Comparison of ENCODE assay signal across 8 cellular contexts in genomic region chr3:51671090-51672082, GRCh38. TPM values are rescaled to one million over a fixed set of nuclear protein-coding genes. Genes with fewer than 3 reads are reported as not detected.
DNase-seq lines count a peak whose midpoint lies in the region; ATAC-seq and TF ChIP-seq lines count a peak whose summit lies in the region.

Gene TEX264, plus strand, starts transcription at chr3:51671252. Its CDS starts 3,053 bp downstream, at chr3:51674305.

- H3K9me3 ChIP-seq in ectodermal cell (ENCODE audit: control insufficient read depth, low read length): no peaks in the 10 kb centered on the region
- H3K9me3 ChIP-seq in lower lobe of right lung: no peaks in the 10 kb centered on the region

- peak; percentile 81 for ATAC-seq in GM19025 (IDR thresholded peaks at IDR 0.05; ENCODE audit: low read depth, unreplicated experiment)
- peak; percentile 67 for ATAC-seq in HG03196 (IDR thresholded peaks at IDR 0.05; ENCODE audit: unreplicated experiment)
- peak; percentile 68 for ATAC-seq in activated CD8-positive, alpha-beta T cell treated with anti-CD3 and anti-CD28 coated beads for 36 hours
- peak; percentile 95 to 96 for ATAC-seq in lower lobe of right lung

- peaks cover 15% of the 10 kb centered on the region for H3K36me3 Mint-ChIP-seq in activated CD8-positive, alpha-beta T cell treated with anti-CD3 and anti-CD28 coated beads for 36 hours (ENCODE audit: low read depth)

- H3K27me3 ChIP-seq in BJ (ENCODE audit: control insufficient read depth, insufficient read depth, low read length): no peaks in the 10 kb centered on the region
- peaks cover 34% of the 10 kb centered on the region for H3K27me3 ChIP-seq in ectodermal cell (ENCODE audit: control insufficient read depth, insufficient read depth, low read length, poor library complexity, severe bottlenecking)
- no peaks in the 10 kb centered on the region for H3K27me3 ChIP-seq in lower lobe of right lung (ENCODE audit: low read depth)

- intact Hi-C loops in activated CD8-positive, alpha-beta T cell treated with anti-CD3 and anti-CD28 coated beads for 36 hours (cut with micrococcal nuclease): no loop called here
- intact Hi-C loops in lower lobe of right lung (cut with DNase I): loop anchor here (5.0 kb wide), 1 partner anchor 169 kb away; the partner anchor contains the start of gene DCAF1

- 1% methylated on average over 99 of the region's 99 CpGs for WGBS in ectodermal cell, 2 experiments

- POLR2A ChIA-PET in BJ (lab: Charles Lee): interaction anchor here (0.9 kb wide), 1 partner anchor 172 kb away, joined by 6 read pairs; the partner anchor contains the start of gene DCAF1
- POLR2A ChIA-PET in activated CD8-positive, alpha-beta T cell treated with anti-CD3 and anti-CD28 coated beads for 36 hours (lab: Charles Lee): interaction anchor here (0.7 to 2.6 kb wide), 8 partner anchors 10 to 282 kb away, joined by 3 to 16 read pairs (median 4); partner anchors contain the start of gene DCAF1

- peak within 1 kb of the TSS; percentile 85 for H3K4me3 Mint-ChIP-seq in activated CD8-positive, alpha-beta T cell treated with anti-CD3 and anti-CD28 coated beads for 36 hours

- H3K27ac ChIP-seq in ectodermal cell (ENCODE audit: insufficient read depth, low read depth, low read length, poor library complexity, severe bottlenecking) (no peak within 1 kb of the TSS), lower lobe of right lung (peak within 1 kb of the TSS; percentile 95)

- DNase-seq in BJ (ENCODE audit: low read depth) (peak; percentile 20), NCI-H748 (lab: John Stamatoyannopoulos, UW; ENCODE audit: unreplicated experiment) (peak; percentile 89), lower lobe of right lung (peak; percentile 95)
- DNase-seq in activated CD8-positive, alpha-beta T cell treated with anti-CD3 and anti-CD28 coated beads for 36 hours: peak; percentile 89
- peak; percentile 78 to 91 (median 88) for DNase-seq in stimulated activated CD4-positive, alpha-beta T cell treated with anti-CD3 and anti-CD28 coated beads, TNF-alpha, amount 100 ng/mL, for 24 hours (ENCODE audit: low read depth in 3 of 3)

- H3K36me3 ChIP-seq in BJ (ENCODE audit: control insufficient read depth, insufficient read depth, low read length): peaks cover 3% of the 10 kb centered on the region
- no peaks in the 10 kb centered on the region for H3K36me3 ChIP-seq in ectodermal cell (ENCODE audit: control insufficient read depth, insufficient read depth, low read length)
- peaks cover 15% of the 10 kb centered on the region for H3K36me3 ChIP-seq in lower lobe of right lung

- H3K4me1 Mint-ChIP-seq in activated CD8-positive, alpha-beta T cell treated with anti-CD3 and anti-CD28 coated beads for 36 hours (ENCODE audit: low read depth): peaks cover 62% of the 10 kb centered on the region

- H3K9me3 Mint-ChIP-seq in activated CD8-positive, alpha-beta T cell treated with anti-CD3 and anti-CD28 coated beads for 36 hours: no peaks in the 10 kb centered on the region

- H3K4me3 ChIP-seq in BJ (ENCODE audit: low read depth, low read length) (peak within 1 kb of the TSS; percentile 90), ectodermal cell (ENCODE audit: insufficient read depth, low read depth, low read length) (peak within 1 kb of the TSS; percentile 59), lower lobe of right lung (peak within 1 kb of the TSS; percentile 95)

- CTCF ChIA-PET in BJ (lab: Yijun Ruan, JAX): interaction anchor here (0.9 to 16.2 kb wide), 8 partner anchors 8 to 169 kb away, joined by 3 to 207 read pairs (median 24); partner anchors contain the start of gene DCAF1
- CTCF ChIA-PET in activated CD8-positive, alpha-beta T cell treated with anti-CD3 and anti-CD28 coated beads for 36 hours (lab: Charles Lee): interaction anchor here (1.1 to 8.9 kb wide), 8 partner anchors 10 to 281 kb away, joined by 4 to 193 read pairs (median 9); partner anchors contain the start of gene DCAF1

- H3K4me1 ChIP-seq in ectodermal cell (ENCODE audit: control insufficient read depth, insufficient read depth, low read length) (peaks cover 7% of the 10 kb centered on the region), lower lobe of right lung (peaks cover 50% of the 10 kb centered on the region)

- H3K27me3 Mint-ChIP-seq in activated CD8-positive, alpha-beta T cell treated with anti-CD3 and anti-CD28 coated beads for 36 hours: no peaks in the 10 kb centered on the region

- TF ChIP-seq CTCF in BJ (IDR thresholded peaks at IDR 0.05; ENCODE audit: insufficient read depth, low read depth, low read length) (no peak), lower lobe of right lung (IDR thresholded peaks at IDR 0.05) (no peak)
- no peak for TF ChIP-seq CTCF in activated CD8-positive, alpha-beta T cell treated with anti-CD3 and anti-CD28 coated beads for 36 hours (IDR thresholded peaks at IDR 0.05)

- H3K27ac Mint-ChIP-seq in activated CD8-positive, alpha-beta T cell treated with anti-CD3 and anti-CD28 coated beads for 36 hours: peak within 1 kb of the TSS; percentile 86

RNA-seq across cellular contexts. Expression of gene TEX264, which starts in this region (rescaled TPM):
- 72.5 and 100.0 TPM in 2 replicates for polyA plus RNA-seq in BJ (2011; rRNA removed)
- 36.5 and 57.6 TPM in 2 replicates for polyA minus RNA-seq in BJ (2011; rRNA and poly(A)+ RNA removed)
- total RNA-seq in activated CD8-positive, alpha-beta T cell treated with anti-CD3 and anti-CD28 coated beads for 36 hours: 10 to 100 TPM; 24.9 to 26.0 TPM
- 5.5 TPM for polyA plus RNA-seq in ectodermal cell (2013, experiment 1 of 4)
- 5.8 TPM for polyA plus RNA-seq in ectodermal cell (2013, experiment 2 of 4)
- polyA plus RNA-seq in ectodermal cell (2013, experiment 3 of 4): 4.8 TPM
- polyA plus RNA-seq in ectodermal cell (2013, experiment 4 of 4): 6.4 TPM
- total RNA-seq in lower lobe of right lung: 43.5 TPM

Comparison
In these comparisons a context has a peak if more than half of its experiments do, and no peak if none do; other contexts are left out.
1. DNase-seq: peak in every context shown above with its lines; median percentile 95 in lower lobe of right lung; 89 in NCI-H748; 89 in activated CD8-positive, alpha-beta T cell treated with anti-CD3 and anti-CD28 coated beads for 36 hours; 88 in stimulated activated CD4-positive, alpha-beta T cell treated with anti-CD3 and anti-CD28 coated beads, TNF-alpha, amount 100 ng/mL, for 24 hours; 20 in BJ.